In the genomic region with DNA sequence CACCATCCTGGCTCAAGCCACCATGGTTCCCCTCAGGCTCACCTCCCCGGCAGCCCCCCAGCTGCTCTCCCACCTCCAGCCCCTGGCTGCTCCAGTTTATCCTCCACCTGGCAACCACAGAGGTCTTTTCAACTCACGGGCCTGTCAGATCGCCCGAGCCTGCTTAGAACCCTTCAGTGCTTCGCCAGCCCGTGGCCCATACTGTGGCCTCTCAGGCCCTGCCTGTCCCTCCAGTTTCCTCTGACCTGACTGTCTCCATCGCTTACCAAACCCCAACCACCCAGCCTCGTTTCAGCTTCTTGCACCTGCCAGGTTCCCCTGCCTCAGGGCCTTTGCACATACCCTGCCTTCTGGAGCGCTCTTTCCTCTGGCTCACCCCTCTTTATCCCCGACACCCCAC, we compare ENCODE assay signal across 25 cellular contexts. TPM values are rescaled to one million over a fixed set of nuclear protein-coding genes. Genes with fewer than 3 reads are reported as not detected.
"Had no signal": no experiment of that assay in that cellular context is flagged by ENCODE, and none has a peak within 500 bp of the region (broad histone marks: within the 10 kb centered on the region; RNA-seq: fewer than 3 reads in every experiment).

No MANE protein-coding gene starts in this region.

- H3K36me3 Mint-ChIP-seq: naive thymus-derived CD8-positive, alpha-beta T cell; neural progenitor cell had no signal

- H3K36me3 ChIP-seq: colonic mucosa, esophagus squamous epithelium, gastroesophageal sphincter, neural progenitor cell, prostate gland, right lobe of liver had no signal

- H3K4me3 Mint-ChIP-seq: naive thymus-derived CD8-positive, alpha-beta T cell; neural progenitor cell had no signal

- H3K9me3 Mint-ChIP-seq: neural progenitor cell had no signal

- H3K4me1 ChIP-seq: colonic mucosa, parathyroid adenoma, prostate gland, right lobe of liver had no signal

- H3K27ac Mint-ChIP-seq: naive thymus-derived CD8-positive, alpha-beta T cell; neural progenitor cell had no signal

- ATAC-seq: gastroesophageal sphincter; left colon; naive thymus-derived CD8-positive, alpha-beta T cell; right lobe of liver had no signal

- H3K27ac ChIP-seq: colonic mucosa, esophagus squamous epithelium, gastroesophageal sphincter, hepatocyte, neural progenitor cell, parathyroid adenoma, prostate gland, right lobe of liver, skin epidermis had no signal

- H3K4me3 ChIP-seq: colonic mucosa, esophagus squamous epithelium, gastroesophageal sphincter, hepatocyte, neural progenitor cell, prostate gland, right lobe of liver, skin epidermis had no signal

- DNase-seq: cerebellar nuclear complex; colonic mucosa; dermis blood vessel endothelial cell; esophagus squamous epithelium; foreskin fibroblast; mammary epithelial cell; occipital lobe; stimulated activated CD4-positive, alpha-beta T cell treated with anti-CD3 and anti-CD28 coated beads, Interleukin-12 subunit alpha, Interleukin-12 subunit beta, amount 100 ng/mL, for 4 hours; stimulated activated naive CD4-positive, alpha-beta T cell treated with Interleukin-2 at 50 U/mL for 16 hours; trophoblast cell had no signal

- H3K9me3 ChIP-seq: colonic mucosa, esophagus squamous epithelium, gastroesophageal sphincter, prostate gland, right lobe of liver had no signal

RNA-seq across cellular contexts. Expression of a gene that starts 6.9 kb away (rescaled TPM):
- total RNA-seq: dermis blood vessel endothelial cell; epithelial cell of proximal tubule; esophagus squamous epithelium; kidney epithelial cell; liver; mammary epithelial cell; mesenteric fat pad; naive thymus-derived CD8-positive, alpha-beta T cell; right lobe of liver had no signal
- polyA plus RNA-seq: mammary epithelial cell had no signal

RNA-seq across cellular contexts. Expression of a gene that starts 22.1 kb away (rescaled TPM):
- total RNA-seq: colonic mucosa; dermis blood vessel endothelial cell; epithelial cell of proximal tubule; esophagus squamous epithelium; gastroesophageal sphincter; hepatocyte; kidney epithelial cell; left colon; liver; mammary epithelial cell; mesenteric fat pad; mononuclear cell; naive thymus-derived CD8-positive, alpha-beta T cell; occipital lobe; renal cortical epithelial cell; right lobe of liver had no signal
- polyA plus RNA-seq: hepatocyte; liver; mammary epithelial cell; naive thymus-derived CD8-positive, alpha-beta T cell had no signal
